In the genomic region with DNA sequence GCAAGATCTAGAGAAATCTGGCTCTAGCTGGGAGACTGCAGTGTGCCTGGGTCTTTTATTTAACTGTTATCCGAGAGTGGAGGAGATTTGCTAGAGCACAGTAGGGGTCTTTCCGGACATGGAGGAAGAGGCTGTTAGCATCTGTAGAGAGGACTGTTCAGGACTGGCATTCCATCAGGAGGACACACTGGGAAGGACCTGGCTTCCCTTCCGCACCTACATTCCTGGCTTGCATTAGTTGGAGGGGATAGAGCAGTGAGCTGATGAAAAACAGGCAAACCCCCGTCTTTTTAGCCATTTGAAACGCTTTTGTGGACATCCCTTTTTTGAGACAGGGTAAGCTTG, we compare ENCODE assay signal across 1 cellular context.
TF ChIP-seq lines count a peak whose summit lies in the region.

No MANE protein-coding gene starts in this region.

TF ChIP-seq in WTC11, 78 proteins besides CTCF, POLR2A, EP300 and RAD21 (continues in another document):
- no peak for TF ChIP-seq STAT6 (CRISPR knock-in tag; conservative IDR thresholded peaks at IDR 0.05; ENCODE audit: low read depth)
- no peak for TF ChIP-seq AR (CRISPR knock-in tag; IDR thresholded peaks at IDR 0.05)
- TF ChIP-seq ETV6 (CRISPR knock-in tag; IDR thresholded peaks at IDR 0.05), result 0 out of 2 replicates have a peak, but pooled peaks have one; percentile 25
- no peak for TF ChIP-seq PRRX2 (CRISPR knock-in tag; IDR thresholded peaks at IDR 0.05)
- TF ChIP-seq ZNF219 (CRISPR knock-in tag; IDR thresholded peaks at IDR 0.05; ENCODE audit: borderline replicate concordance), result no peak
- no peak for TF ChIP-seq ELF4 (CRISPR knock-in tag; IDR thresholded peaks at IDR 0.05; ENCODE audit: low read depth)
- no peak for TF ChIP-seq ARID4B (CRISPR knock-in tag; IDR thresholded peaks at IDR 0.05; ENCODE audit: borderline replicate concordance)
- TF ChIP-seq, protein P1, sequence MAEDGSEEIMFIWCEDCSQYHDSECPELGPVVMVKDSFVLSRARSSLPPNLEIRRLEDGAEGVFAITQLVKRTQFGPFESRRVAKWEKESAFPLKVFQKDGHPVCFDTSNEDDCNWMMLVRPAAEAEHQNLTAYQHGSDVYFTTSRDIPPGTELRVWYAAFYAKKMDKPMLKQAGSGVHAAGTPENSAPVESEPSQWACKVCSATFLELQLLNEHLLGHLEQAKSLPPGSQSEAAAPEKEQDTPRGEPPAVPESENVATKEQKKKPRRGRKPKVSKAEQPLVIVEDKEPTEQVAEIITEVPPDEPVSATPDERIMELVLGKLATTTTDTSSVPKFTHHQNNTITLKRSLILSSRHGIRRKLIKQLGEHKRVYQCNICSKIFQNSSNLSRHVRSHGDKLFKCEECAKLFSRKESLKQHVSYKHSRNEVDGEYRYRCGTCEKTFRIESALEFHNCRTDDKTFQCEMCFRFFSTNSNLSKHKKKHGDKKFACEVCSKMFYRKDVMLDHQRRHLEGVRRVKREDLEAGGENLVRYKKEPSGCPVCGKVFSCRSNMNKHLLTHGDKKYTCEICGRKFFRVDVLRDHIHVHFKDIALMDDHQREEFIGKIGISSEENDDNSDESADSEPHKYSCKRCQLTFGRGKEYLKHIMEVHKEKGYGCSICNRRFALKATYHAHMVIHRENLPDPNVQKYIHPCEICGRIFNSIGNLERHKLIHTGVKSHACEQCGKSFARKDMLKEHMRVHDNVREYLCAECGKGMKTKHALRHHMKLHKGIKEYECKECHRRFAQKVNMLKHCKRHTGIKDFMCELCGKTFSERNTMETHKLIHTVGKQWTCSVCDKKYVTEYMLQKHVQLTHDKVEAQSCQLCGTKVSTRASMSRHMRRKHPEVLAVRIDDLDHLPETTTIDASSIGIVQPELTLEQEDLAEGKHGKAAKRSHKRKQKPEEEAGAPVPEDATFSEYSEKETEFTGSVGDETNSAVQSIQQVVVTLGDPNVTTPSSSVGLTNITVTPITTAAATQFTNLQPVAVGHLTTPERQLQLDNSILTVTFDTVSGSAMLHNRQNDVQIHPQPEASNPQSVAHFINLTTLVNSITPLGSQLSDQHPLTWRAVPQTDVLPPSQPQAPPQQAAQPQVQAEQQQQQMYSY (CRISPR knock-in tag; IDR thresholded peaks at IDR 0.05), result no peak
- TF ChIP-seq ZNF423 (CRISPR knock-in tag; IDR thresholded peaks at IDR 0.05), result peak; percentile 47; the same call in 1 of the 2 replicates
- TF ChIP-seq TEAD4 (CRISPR knock-in tag; IDR thresholded peaks at IDR 0.05), result no peak
- TF ChIP-seq, protein P2, sequence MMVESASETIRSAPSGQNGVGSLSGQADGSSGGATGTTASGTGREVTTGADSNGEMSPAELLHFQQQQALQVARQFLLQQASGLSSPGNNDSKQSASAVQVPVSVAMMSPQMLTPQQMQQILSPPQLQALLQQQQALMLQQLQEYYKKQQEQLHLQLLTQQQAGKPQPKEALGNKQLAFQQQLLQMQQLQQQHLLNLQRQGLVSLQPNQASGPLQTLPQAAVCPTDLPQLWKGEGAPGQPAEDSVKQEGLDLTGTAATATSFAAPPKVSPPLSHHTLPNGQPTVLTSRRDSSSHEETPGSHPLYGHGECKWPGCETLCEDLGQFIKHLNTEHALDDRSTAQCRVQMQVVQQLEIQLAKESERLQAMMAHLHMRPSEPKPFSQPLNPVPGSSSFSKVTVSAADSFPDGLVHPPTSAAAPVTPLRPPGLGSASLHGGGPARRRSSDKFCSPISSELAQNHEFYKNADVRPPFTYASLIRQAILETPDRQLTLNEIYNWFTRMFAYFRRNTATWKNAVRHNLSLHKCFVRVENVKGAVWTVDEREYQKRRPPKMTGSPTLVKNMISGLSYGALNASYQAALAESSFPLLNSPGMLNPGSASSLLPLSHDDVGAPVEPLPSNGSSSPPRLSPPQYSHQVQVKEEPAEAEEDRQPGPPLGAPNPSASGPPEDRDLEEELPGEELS (CRISPR knock-in tag; IDR thresholded peaks at IDR 0.05), result no peak
- no peak for TF ChIP-seq GRHL2 (CRISPR knock-in tag; IDR thresholded peaks at IDR 0.05; ENCODE audit: insufficient replicate concordance, severe bottlenecking)
- no peak for TF ChIP-seq E2F1 (CRISPR knock-in tag; IDR thresholded peaks at IDR 0.05)
- 0 out of 2 replicates have a peak, but pooled peaks have one; percentile 8 for TF ChIP-seq MYBL2 (CRISPR knock-in tag; IDR thresholded peaks at IDR 0.05)
- TF ChIP-seq ZNF532 (CRISPR knock-in tag; IDR thresholded peaks at IDR 0.05; ENCODE audit: borderline replicate concordance), result no peak
- TF ChIP-seq JUN (CRISPR knock-in tag; IDR thresholded peaks at IDR 0.05), result no peak
- TF ChIP-seq SP1 (CRISPR knock-in tag; conservative IDR thresholded peaks at IDR 0.05), result 0 out of 2 replicates have a peak, but pooled peaks have one; percentile 28
- no peak for TF ChIP-seq USF1 (CRISPR knock-in tag; IDR thresholded peaks at IDR 0.05)
- TF ChIP-seq ZNF232 (CRISPR knock-in tag; IDR thresholded peaks at IDR 0.05), result no peak
